ENCODE assay signal across 13 cellular contexts in genomic region chr10:18158698-18159342, GRCh38. TPM values are rescaled to one million over a fixed set of nuclear protein-coding genes. Genes with fewer than 3 reads are reported as not detected.
DNase-seq lines count a peak whose midpoint lies in the region; ATAC-seq, FAIRE-seq and TF ChIP-seq lines count a peak whose summit lies in the region.
"Had no signal": no experiment of that assay in that cellular context is flagged by ENCODE, and none has a peak within 500 bp of the region (broad histone marks: within the 10 kb centered on the region; RNA-seq: fewer than 3 reads in every experiment).

No MANE protein-coding gene starts in this region.

- H3K36me3 ChIP-seq in fibroblast of lung (ENCODE audit: control insufficient read depth, insufficient read depth, low read length) (no peaks in the 10 kb centered on the region), muscle layer of duodenum (ENCODE audit: control insufficient read depth in 1 of 2, insufficient read depth in 2 of 2, low read length in 2 of 2) (no peaks in the 10 kb centered on the region), aorta (ENCODE audit: control insufficient read depth in 1 of 2, insufficient read depth in 2 of 2, low read length in 1 of 2) (no peaks in the 10 kb centered on the region)
- H3K36me3 ChIP-seq: vagina had no signal

- WGBS in aorta, 2 donors = 17 to 36% methylated on average over 6 of the region's 6 CpGs

- H3K9me3 ChIP-seq in fibroblast of lung (ENCODE audit: control insufficient read depth, insufficient read depth, low read depth, low read length) = no peaks in the 10 kb centered on the region
- no peaks in the 10 kb centered on the region for H3K9me3 ChIP-seq in muscle layer of duodenum (ENCODE audit: control insufficient read depth in 1 of 2, low read length in 2 of 2)
- H3K9me3 ChIP-seq in aorta (ENCODE audit: control insufficient read depth, low read length) = no peaks in the 10 kb centered on the region
- H3K9me3 ChIP-seq: A549, vagina had no signal

- H3K27ac ChIP-seq in fibroblast of lung (ENCODE audit: insufficient read depth, low read length) = peak overlapping the region; percentile 23
- peak overlapping the region; percentile 36 for H3K27ac ChIP-seq in muscle layer of duodenum (ENCODE audit: low read length)
- no peak overlapping the region for H3K27ac ChIP-seq in aorta (ENCODE audit: low read depth in 1 of 2, low read length in 2 of 2)
- H3K27ac ChIP-seq: A549, vagina had no signal

- H3K79me2 ChIP-seq in fibroblast of lung (ENCODE audit: control insufficient read depth, insufficient read depth, low read length) = no peaks in the 10 kb centered on the region

- ATAC-seq in Right ventricle myocardium superior (ENCODE audit: poor library complexity) = peak; percentile 64
- peak; percentile 42 for ATAC-seq in aorta (ENCODE audit: low FRiP score)
- ATAC-seq in GM19397 (IDR thresholded peaks at IDR 0.05; ENCODE audit: unreplicated experiment) = no peak
- ATAC-seq: A549 had no signal

- H3K4me1 ChIP-seq in fibroblast of lung (ENCODE audit: control insufficient read depth, extremely low read depth, insufficient read depth, low read length) (peaks cover 15% of the 10 kb centered on the region), muscle layer of duodenum (ENCODE audit: control insufficient read depth in 1 of 2, insufficient read depth in 2 of 2, low read length in 2 of 2) (peaks cover 8 to 11% of the 10 kb centered on the region in 2 donors), aorta (ENCODE audit: control insufficient read depth in 1 of 2, insufficient read depth in 2 of 2, low read length in 2 of 2) (peaks cover 0 to 3% of the 10 kb centered on the region in 2 donors)
- H3K4me1 ChIP-seq: A549 had no signal

- DNase-seq in Right ventricle myocardium superior = no peak
- no peak for DNase-seq in cardiac septum (ENCODE audit: low spot score)
- DNase-seq in fibroblast of lung (ENCODE audit: low read depth in 2 of 2) = peak; percentile 62 to 84
- DNase-seq in aorta = no peak
- no peak for DNase-seq in germinal center (ENCODE audit: low spot score)
- DNase-seq in HTR-8/SVneo (ENCODE audit: insufficient read length, low spot score) = no peak
- DNase-seq: activated CD4-positive, alpha-beta memory T cell treated with anti-CD3 and anti-CD28 coated beads for 36 hours; amniotic stem cell; stimulated activated CD4-positive, alpha-beta T cell treated with anti-CD3 and anti-CD28 coated beads, Interleukin-4, amount 100 ng/mL, for 4 hours had no signal

- H2AFZ ChIP-seq in fibroblast of lung (ENCODE audit: low read length) = no peak overlapping the region

- H4K20me1 ChIP-seq in fibroblast of lung (ENCODE audit: control insufficient read depth, extremely low read depth, insufficient read depth, low read length) = no peaks in the 10 kb centered on the region

- H3K4me3 ChIP-seq in fibroblast of lung (replicated peaks in 1 of 4; ENCODE audit: control extremely low read depth in 1 of 4, insufficient read depth in 1 of 4, low read depth in 3 of 4, low read length in 4 of 4) (peak overlapping the region; percentile 2 to 39 (median 28)), muscle layer of duodenum (ENCODE audit: low read depth in 1 of 2, low read length in 2 of 2) (peak overlapping the region in 1 of 2 donors; percentile 20), aorta (ENCODE audit: low read length in 2 of 2) (no peak overlapping the region)
- H3K4me3 ChIP-seq: A549, vagina had no signal

- TF ChIP-seq CTCF in fibroblast of lung (conservative IDR thresholded peaks at IDR 0.05 in 1 of 2, IDR thresholded peaks at IDR 0.05 in 1 of 2; ENCODE audit: low read depth in 1 of 2, low read length in 2 of 2) = no peak

- H3K27me3 ChIP-seq in fibroblast of lung (ENCODE audit: control insufficient read depth, insufficient read depth, low read length) = no peaks in the 10 kb centered on the region
- H3K27me3 ChIP-seq in muscle layer of duodenum (ENCODE audit: low read depth, low read length) = no peaks in the 10 kb centered on the region
- no peaks in the 10 kb centered on the region for H3K27me3 ChIP-seq in aorta (ENCODE audit: control insufficient read depth in 1 of 2, insufficient read depth in 2 of 2, low read length in 1 of 2)
- H3K27me3 ChIP-seq: vagina had no signal

- no peak for FAIRE-seq in HTR-8/SVneo (lab: Jason Lieb, UNC)
- FAIRE-seq: A549 had no signal

- H3K9ac ChIP-seq in fibroblast of lung (ENCODE audit: insufficient read depth, low read length) = no peak overlapping the region

- intact Hi-C loops in Right ventricle myocardium superior (cut with DNase I) (no loop called here), cardiac septum (cut with DNase I) (no loop called here), aorta (cut with DNase I) (no loop called here)

- H3K4me2 ChIP-seq in fibroblast of lung (ENCODE audit: extremely low read depth, insufficient read depth, low read length) = peak overlapping the region; percentile 84
- H3K4me2 ChIP-seq: A549 had no signal

RNA-seq across cellular contexts. Expression of gene CACNB2, which starts 18.6 kb away (rescaled TPM):
- total RNA-seq in Right ventricle myocardium superior (45.7 TPM), cardiac septum (20.6 TPM), fibroblast of lung (0.66 and 1.5 TPM in 2 replicates), aorta (10 to 100 TPM in 1 of 2 donors, 1 to 10 TPM in 1; 7.6 to 14.6 TPM)
- polyA plus RNA-seq in fibroblast of lung (0.70 and 1.2 TPM in 2 replicates), aorta (1 to 10 TPM; 2.8 to 7.9 TPM)
- polyA plus RNA-seq in fibroblast of lung (2012) = 0.43 and 0.54 TPM in 2 replicates
- 1.8 TPM in 1 of 2 replicates, not detected in the other for polyA minus RNA-seq in fibroblast of lung (ENCODE audit: low replicate concordance)
- total RNA-seq: activated CD4-positive, alpha-beta memory T cell treated with anti-CD3 and anti-CD28 coated beads for 36 hours had no signal
- polyA plus RNA-seq: A549 had no signal

Comparison
In these comparisons a context has a peak if more than half of its experiments do, and no peak if none do; other contexts are left out.
1. DNase-seq: peak in fibroblast of lung (2 of 2); none in Right ventricle myocardium superior (single experiment), cardiac septum (single experiment), aorta (0 of 2), germinal center (single experiment) and HTR-8/SVneo (single experiment).
2. H3K27ac ChIP-seq: peak in fibroblast of lung (single experiment) and muscle layer of duodenum (single experiment); none in aorta (0 of 2).
3. H3K4me3 ChIP-seq: peak in fibroblast of lung (4 of 4); none in aorta (0 of 2).